23 cellular contexts compared by ENCODE assay signal in the genomic region with DNA sequence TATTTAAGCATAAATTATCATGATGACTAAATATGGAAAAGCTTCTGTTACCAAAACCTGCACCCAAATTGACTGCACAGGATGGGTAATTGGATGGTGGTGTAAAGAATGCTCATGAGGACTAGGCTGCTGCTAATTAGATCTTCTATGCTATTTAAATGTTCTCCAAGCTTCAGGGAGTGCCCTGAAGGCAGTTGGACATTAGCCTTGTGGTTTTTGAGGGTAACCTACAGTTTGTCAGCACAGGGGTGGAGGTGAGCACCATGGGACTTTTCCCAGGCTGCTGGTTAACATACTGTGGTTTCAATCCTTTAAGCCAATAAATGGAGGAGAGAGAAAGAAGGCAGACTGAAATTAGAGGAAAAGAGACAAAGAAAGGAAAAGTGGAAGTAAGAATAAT.
DNase-seq lines count a peak whose midpoint lies in the region; ATAC-seq and TF ChIP-seq lines count a peak whose summit lies in the region.
"Had no signal": no experiment of that assay in that cellular context is flagged by ENCODE, and none has a peak within 500 bp of the region (broad histone marks: within the 10 kb centered on the region; RNA-seq: fewer than 3 reads in every experiment).

No MANE protein-coding gene starts in this region.

- TF ChIP-seq CTCF in PC-3 (conservative IDR thresholded peaks at IDR 0.05; ENCODE audit: low read depth, low read length) (no peak), astrocyte of the spinal cord (IDR thresholded peaks at IDR 0.05; ENCODE audit: low read depth, low read length) (no peak), body of pancreas (IDR thresholded peaks at IDR 0.05) (no peak), esophagus squamous epithelium (IDR thresholded peaks at IDR 0.05) (no peak)

- CTCF ChIA-PET in PC-3 (lab: Charles Lee) = no interaction called here

- H3K36me3 Mint-ChIP-seq in activated naive CD8-positive, alpha-beta T cell treated with anti-CD3 and anti-CD28 coated beads, Interleukin-2, amount 10 ng/mL, durations not matched to agents 7 days and 5 days = no peaks in the 10 kb centered on the region
- H3K36me3 Mint-ChIP-seq in activated naive CD8-positive, alpha-beta T cell treated with anti-CD3 and anti-CD28 coated beads for 36 hours = no peaks in the 10 kb centered on the region
- H3K36me3 Mint-ChIP-seq: activated naive CD8-positive, alpha-beta T cell; natural killer cell had no signal

- H3F3A ChIP-seq in PC-3 (ENCODE audit: low read length, unreplicated experiment) = no peaks in the 10 kb centered on the region

- no TSS peak for BruUV-seq in PC-3 (replicated peaks; lab: Mats Ljungman, UMichigan)

- H3K4me3 ChIP-seq in PC-3 (ENCODE audit: low read length) (no peak overlapping the region), astrocyte of the spinal cord (ENCODE audit: low read depth, low read length) (no peak overlapping the region), body of pancreas (no peak overlapping the region), esophagus squamous epithelium (no peak overlapping the region)
- H3K4me3 ChIP-seq: uterus had no signal

- no peak for ATAC-seq in activated naive CD8-positive, alpha-beta T cell treated with anti-CD3 and anti-CD28 coated beads, Interleukin-2, amount 10 ng/mL, durations not matched to agents 7 days and 5 days (ENCODE audit: low read depth)
- no peak for ATAC-seq in PC-3
- ATAC-seq in body of pancreas = no peak
- ATAC-seq in HG02970 (IDR thresholded peaks at IDR 0.05; ENCODE audit: low FRiP score, unreplicated experiment) = no peak
- ATAC-seq: HCT116, natural killer cell had no signal

- H2AFZ ChIP-seq in PC-3 (ENCODE audit: low read length) = no peak overlapping the region

- H3K4me1 ChIP-seq in PC-3 (ENCODE audit: insufficient read depth, low read length) = peaks cover 7% of the 10 kb centered on the region; the same call in 1 of the 2 replicates
- H3K4me1 ChIP-seq in body of pancreas = no peaks in the 10 kb centered on the region
- no peaks in the 10 kb centered on the region for H3K4me1 ChIP-seq in esophagus squamous epithelium
- H3K4me1 ChIP-seq: uterus had no signal

- H3K4me3 Mint-ChIP-seq in activated naive CD8-positive, alpha-beta T cell treated with anti-CD3 and anti-CD28 coated beads, Interleukin-2, amount 10 ng/mL, durations not matched to agents 7 days and 5 days = no peak overlapping the region
- H3K4me3 Mint-ChIP-seq in activated naive CD8-positive, alpha-beta T cell treated with anti-CD3 and anti-CD28 coated beads for 36 hours = no peak overlapping the region
- H3K4me3 Mint-ChIP-seq: activated naive CD8-positive, alpha-beta T cell; CD4-positive, alpha-beta T cell; natural killer cell; stimulated activated naive CD8-positive, alpha-beta T cell treated with anti-CD3 and anti-CD28 coated beads, Interleukin-15, Interleukin-2, amounts not matched to agents 100 ng/mL and 50 ng/mL, for 24 hours had no signal

- H3K4me2 ChIP-seq in PC-3 (ENCODE audit: low read length) = no peak overlapping the region
- H3K4me2 ChIP-seq: SK-N-SH had no signal

- H3K27ac ChIP-seq in PC-3 (ENCODE audit: low read length) (no peak overlapping the region), body of pancreas (no peak overlapping the region), esophagus squamous epithelium (no peak overlapping the region)
- H3K27ac ChIP-seq: brain microvascular endothelial cell, uterus had no signal

- H3K36me3 ChIP-seq in PC-3 (ENCODE audit: low read depth, low read length) (no peaks in the 10 kb centered on the region), body of pancreas (replicated peaks in 1 of 2; ENCODE audit: insufficient read depth in 1 of 2, low read depth in 2 of 2) (no peaks in the 10 kb centered on the region), esophagus squamous epithelium (no peaks in the 10 kb centered on the region)
- H3K36me3 ChIP-seq: brain microvascular endothelial cell, uterus had no signal

- no peaks in the 10 kb centered on the region for H3K9me3 Mint-ChIP-seq in activated naive CD8-positive, alpha-beta T cell treated with anti-CD3 and anti-CD28 coated beads, Interleukin-2, amount 10 ng/mL, durations not matched to agents 7 days and 5 days
- H3K9me3 Mint-ChIP-seq in activated naive CD8-positive, alpha-beta T cell treated with anti-CD3 and anti-CD28 coated beads for 36 hours = peaks cover 14% of the 10 kb centered on the region

- in situ Hi-C loops in astrocyte of the spinal cord (cut with HindIII; ENCODE audit: low sequenced_read_pairs) = no loop called here

- no peaks in the 10 kb centered on the region for H3K27me3 ChIP-seq in PC-3 (ENCODE audit: low read length)
- no peaks in the 10 kb centered on the region for H3K27me3 ChIP-seq in body of pancreas
- no peaks in the 10 kb centered on the region for H3K27me3 ChIP-seq in esophagus squamous epithelium
- H3K27me3 ChIP-seq: uterus had no signal

- TF ChIP-seq POLR2A in body of pancreas (IDR thresholded peaks at IDR 0.05) (no peak), esophagus squamous epithelium (IDR thresholded peaks at IDR 0.05) (no peak)

- H3K79me2 ChIP-seq in PC-3 (ENCODE audit: low read length) = no peaks in the 10 kb centered on the region

- H3K27me3 Mint-ChIP-seq in activated naive CD8-positive, alpha-beta T cell treated with anti-CD3 and anti-CD28 coated beads, Interleukin-2, amount 10 ng/mL, durations not matched to agents 7 days and 5 days = peaks cover 14% of the 10 kb centered on the region
- peaks cover 35% of the 10 kb centered on the region for H3K27me3 Mint-ChIP-seq in activated naive CD8-positive, alpha-beta T cell treated with anti-CD3 and anti-CD28 coated beads for 36 hours

- intact Hi-C loops in PC-3 (cut with micrococcal nuclease) = no loop called here
- intact Hi-C loops in body of pancreas (cut with DNase I) = no loop called here
- intact Hi-C loops in esophagus squamous epithelium (cut with DNase I) = no loop called here

- POLR2A ChIA-PET in activated naive CD8-positive, alpha-beta T cell treated with anti-CD3 and anti-CD28 coated beads, Interleukin-2, amount 10 ng/mL, durations not matched to agents 7 days and 5 days (lab: Charles Lee) = no interaction called here
- POLR2A ChIA-PET in PC-3 (lab: Charles Lee; ENCODE audit: unreplicated experiment) = no interaction called here

- DNase-seq in activated naive CD8-positive, alpha-beta T cell treated with anti-CD3 and anti-CD28 coated beads, Interleukin-2, amount 10 ng/mL, durations not matched to agents 7 days and 5 days = no peak
- DNase-seq in activated naive CD8-positive, alpha-beta T cell treated with anti-CD3 and anti-CD28 coated beads for 36 hours = no peak
- peak; percentile 49 for DNase-seq in PC-3
- peak; percentile 23 for DNase-seq in astrocyte of the spinal cord (ENCODE audit: low read depth, low spot score)
- no peak for DNase-seq in body of pancreas
- no peak for DNase-seq in NCI-H2227 treated with DMSO at 0.1 percent for 48 hours (lab: John Stamatoyannopoulos, UW)
- no peak for DNase-seq in esophagus squamous epithelium (lab: John Stamatoyannopoulos, UW)
- DNase-seq: 8988T; activated CD4-positive, alpha-beta T cell treated with anti-CD3 and anti-CD28 coated beads for 4 hours; activated CD8-positive, alpha-beta memory T cell treated with anti-CD3 and anti-CD28 coated beads for 24 hours; activated effector memory CD4-positive, alpha-beta T cell treated with Interleukin-2 at 50 U/mL for 16 hours; brain microvascular endothelial cell; CD4-positive, alpha-beta T cell; natural killer cell; NCI-H1092 treated with DMSO at 0.1 percent for 48 hours; NCI-H187 treated with DMSO at 0.1 percent for 48 hours; SK-N-SH; T-helper 2 cell; uterus had no signal

- H3K9me3 ChIP-seq in PC-3 (ENCODE audit: low read length) (no peaks in the 10 kb centered on the region), body of pancreas (no peaks in the 10 kb centered on the region), esophagus squamous epithelium (peaks cover 0 to 3% (median 0%) of the 10 kb centered on the region in 3 donors)
- H3K9me3 ChIP-seq: SK-N-SH, uterus had no signal

- no peaks in the 10 kb centered on the region for H3K4me1 Mint-ChIP-seq in activated naive CD8-positive, alpha-beta T cell treated with anti-CD3 and anti-CD28 coated beads, Interleukin-2, amount 10 ng/mL, durations not matched to agents 7 days and 5 days
- H3K4me1 Mint-ChIP-seq in activated naive CD8-positive, alpha-beta T cell treated with anti-CD3 and anti-CD28 coated beads for 36 hours = no peaks in the 10 kb centered on the region
- H3K4me1 Mint-ChIP-seq: natural killer cell had no signal

- H3K27ac Mint-ChIP-seq in activated naive CD8-positive, alpha-beta T cell treated with anti-CD3 and anti-CD28 coated beads, Interleukin-2, amount 10 ng/mL, durations not matched to agents 7 days and 5 days = peak overlapping the region; percentile 11
- H3K27ac Mint-ChIP-seq in activated naive CD8-positive, alpha-beta T cell treated with anti-CD3 and anti-CD28 coated beads for 36 hours = no peak overlapping the region
- H3K27ac Mint-ChIP-seq: activated naive CD8-positive, alpha-beta T cell; CD4-positive, alpha-beta T cell; natural killer cell; stimulated activated naive CD8-positive, alpha-beta T cell treated with anti-CD3 and anti-CD28 coated beads, Interleukin-15, Interleukin-2, amounts not matched to agents 100 ng/mL and 50 ng/mL, for 24 hours had no signal

- 0 out of 2 replicates have a peak, but pooled peaks cover 3% of the 10 kb centered on the region for H3K9me2 ChIP-seq in PC-3 (replicated peaks; ENCODE audit: low read length)
- H3K9me2 ChIP-seq: SK-N-SH had no signal

- H4K20me1 ChIP-seq in PC-3 (ENCODE audit: low read length) = no peaks in the 10 kb centered on the region

- H3K9ac ChIP-seq in PC-3 (ENCODE audit: low read length) = no peak overlapping the region
- H3K9ac ChIP-seq: SK-N-SH had no signal

Comparison
In these comparisons a context has a peak if more than half of its experiments do, and no peak if none do; other contexts are left out.
1. DNase-seq: peak in PC-3 (single experiment) and astrocyte of the spinal cord (single experiment); none in activated naive CD8-positive, alpha-beta T cell treated with anti-CD3 and anti-CD28 coated beads, Interleukin-2, amount 10 ng/mL, durations not matched to agents 7 days and 5 days (single experiment), activated naive CD8-positive, alpha-beta T cell treated with anti-CD3 and anti-CD28 coated beads for 36 hours (single experiment), body of pancreas (0 of 4), NCI-H2227 treated with DMSO at 0.1 percent for 48 hours (single experiment) and esophagus squamous epithelium (single experiment).